ENCODE assay signal across 31 cellular contexts in genomic region chr6:87791982-87792381, GRCh38.
"Had no signal": no experiment of that assay in that cellular context is flagged by ENCODE, and none has a peak within 500 bp of the region (broad histone marks: within the 10 kb centered on the region; RNA-seq: fewer than 3 reads in every experiment).

No MANE protein-coding gene starts in this region.

- H3K36me3 Mint-ChIP-seq: activated CD8-positive, alpha-beta memory T cell treated with anti-CD3 and anti-CD28 coated beads, Interleukin-2, amount 10 ng/mL, durations not matched to agents 7 days and 5 days; activated naive CD4-positive, alpha-beta T cell treated with anti-CD3 and anti-CD28 coated beads, Interleukin-2, amount 50 U/mL, for 24 hours; naive thymus-derived CD4-positive, alpha-beta T cell; stimulated activated naive B cell treated with anti-CD40 and anti-IgM and Interleukin-4, amounts not matched to agents 10 μg/mL and 1 μg/mL and 100 μg/mL, for 72 hours had no signal

- H3K4me3 Mint-ChIP-seq: activated B cell treated with CpG ODN at 0.5 μM for 24 hours; activated CD8-positive, alpha-beta memory T cell treated with anti-CD3 and anti-CD28 coated beads, Interleukin-2, amount 10 ng/mL, durations not matched to agents 7 days and 5 days; activated CD8-positive, alpha-beta T cell treated with anti-CD3 and anti-CD28 coated beads, Interleukin-2, amount 10 ng/mL, durations not matched to agents 7 days and 5 days; activated naive CD4-positive, alpha-beta T cell treated with anti-CD3 and anti-CD28 coated beads, Interleukin-2, amount 50 U/mL, for 24 hours; naive thymus-derived CD4-positive, alpha-beta T cell; neural crest cell; stimulated activated naive B cell treated with anti-CD40 and anti-IgM and Interleukin-4, amounts not matched to agents 10 μg/mL and 1 μg/mL and 100 μg/mL, for 72 hours had no signal

- ATAC-seq: activated CD8-positive, alpha-beta memory T cell treated with anti-CD3 and anti-CD28 coated beads, Interleukin-2, amount 10 ng/mL, durations not matched to agents 7 days and 5 days; activated CD8-positive, alpha-beta T cell treated with anti-CD3 and anti-CD28 coated beads, Interleukin-2, amount 10 ng/mL, durations not matched to agents 7 days and 5 days; gastrocnemius medialis; naive thymus-derived CD4-positive, alpha-beta T cell; pancreas; upper lobe of right lung had no signal

- H3K9me3 ChIP-seq: colonic mucosa, esophagus squamous epithelium, gastrocnemius medialis, pancreas, prostate gland, suprapubic skin, tibial artery, upper lobe of right lung had no signal

- H3K27ac ChIP-seq: colonic mucosa, epithelial cell of prostate, esophagus squamous epithelium, gastrocnemius medialis, hepatocyte, pancreas, prostate gland, suprapubic skin, tibial artery, upper lobe of right lung had no signal

- DNase-seq: activated B cell treated with CpG ODN at 0.5 μM for 24 hours; activated CD4-positive, alpha-beta T cell treated with anti-CD3 and anti-CD28 coated beads, Interleukin-2, amount 50 U/mL, for 1 hour; activated CD8-positive, alpha-beta memory T cell treated with anti-CD3 and anti-CD28 coated beads, Interleukin-2, amount 10 ng/mL, durations not matched to agents 7 days and 5 days; activated CD8-positive, alpha-beta T cell treated with anti-CD3 and anti-CD28 coated beads, Interleukin-2, amount 10 ng/mL, durations not matched to agents 7 days and 5 days; activated T-cell treated with anti-CD3 and anti-CD28 coated beads, Interleukin-2, amount 50 U/mL, for 48 hours; cerebellar nuclear complex; colonic mucosa; effector CD8-positive, alpha-beta T cell; esophagus squamous epithelium; gastrocnemius medialis; glutamatergic neuron; islet precursor cell; midbrain; naive thymus-derived CD4-positive, alpha-beta T cell; nucleus accumbens; pancreas; retina; stimulated activated CD4-positive, alpha-beta T cell treated with anti-CD3 and anti-CD28 coated beads, Interleukin-1b, Interleukin-23, amount 100 ng/mL, for 48 hours; stimulated activated naive B cell treated with anti-CD40 and anti-IgM and Interleukin-4, amounts not matched to agents 10 μg/mL and 1 μg/mL and 100 μg/mL, for 72 hours; T-helper 2 cell; tibial artery; upper lobe of right lung had no signal

- FAIRE-seq: endometrium, pancreas had no signal

- H3K4me1 ChIP-seq: colonic mucosa, gastrocnemius medialis, pancreas, prostate gland, tibial artery had no signal

- H3K4me2 ChIP-seq: hepatocyte, smooth muscle cell had no signal

- H3K27me3 Mint-ChIP-seq: activated B cell treated with CpG ODN at 0.5 μM for 24 hours; stimulated activated naive B cell treated with anti-CD40 and anti-IgM and Interleukin-4, amounts not matched to agents 10 μg/mL and 1 μg/mL and 100 μg/mL, for 72 hours had no signal

- H3K27ac Mint-ChIP-seq: activated B cell treated with CpG ODN at 0.5 μM for 24 hours; activated CD8-positive, alpha-beta memory T cell treated with anti-CD3 and anti-CD28 coated beads, Interleukin-2, amount 10 ng/mL, durations not matched to agents 7 days and 5 days; activated CD8-positive, alpha-beta T cell treated with anti-CD3 and anti-CD28 coated beads, Interleukin-2, amount 10 ng/mL, durations not matched to agents 7 days and 5 days; activated naive CD4-positive, alpha-beta T cell treated with anti-CD3 and anti-CD28 coated beads, Interleukin-2, amount 50 U/mL, for 24 hours; activated T-helper 2 cell treated with anti-CD3 and anti-CD28 coated beads, Interferon-gamma antibody, Interleukin-2, Interleukin-4, amounts not matched to agents 10 μg/mL and 5 μg/mL and 100 μg/mL, durations not matched to agents 14 hours and 24 hours and 36 hours; naive thymus-derived CD4-positive, alpha-beta T cell; stimulated activated naive B cell treated with anti-CD40 and anti-IgM and Interleukin-4, amounts not matched to agents 10 μg/mL and 1 μg/mL and 100 μg/mL, for 72 hours had no signal

- H3K9me3 Mint-ChIP-seq: activated B cell treated with CpG ODN at 0.5 μM for 24 hours; activated naive CD4-positive, alpha-beta T cell treated with anti-CD3 and anti-CD28 coated beads, Interleukin-2, amount 50 U/mL, for 24 hours; activated T-helper 2 cell treated with anti-CD3 and anti-CD28 coated beads, Interferon-gamma antibody, Interleukin-2, Interleukin-4, amounts not matched to agents 10 μg/mL and 5 μg/mL and 100 μg/mL, durations not matched to agents 14 hours and 24 hours and 36 hours; naive thymus-derived CD4-positive, alpha-beta T cell; neural crest cell; stimulated activated naive B cell treated with anti-CD40 and anti-IgM and Interleukin-4, amounts not matched to agents 10 μg/mL and 1 μg/mL and 100 μg/mL, for 72 hours had no signal

- H3K4me1 Mint-ChIP-seq: activated CD8-positive, alpha-beta memory T cell treated with anti-CD3 and anti-CD28 coated beads, Interleukin-2, amount 10 ng/mL, durations not matched to agents 7 days and 5 days; activated naive CD4-positive, alpha-beta T cell treated with anti-CD3 and anti-CD28 coated beads, Interleukin-2, amount 50 U/mL, for 24 hours had no signal

- H3K4me3 ChIP-seq: colonic mucosa, esophagus squamous epithelium, gastrocnemius medialis, hepatocyte, pancreas, prostate gland, smooth muscle cell, suprapubic skin, tibial artery, upper lobe of right lung had no signal
